ENCODE assay signal across 30 cellular contexts in genomic region chr3:159280326-159280725, GRCh38.
DNase-seq lines count a peak whose midpoint lies in the region; ATAC-seq and TF ChIP-seq lines count a peak whose summit lies in the region.
"Had no signal": no experiment of that assay in that cellular context is flagged by ENCODE, and none has a peak within 500 bp of the region (broad histone marks: within the 10 kb centered on the region; RNA-seq: fewer than 3 reads in every experiment).

No MANE protein-coding gene starts in this region.

- no peaks in the 10 kb centered on the region for H3K36me3 ChIP-seq in adipocyte (ENCODE audit: control insufficient read depth, insufficient read depth, low read length, severe bottlenecking)
- H3K36me3 ChIP-seq in heart right ventricle: no peaks in the 10 kb centered on the region
- H3K36me3 ChIP-seq in left lung: no peaks in the 10 kb centered on the region
- H3K36me3 ChIP-seq: heart left ventricle, right atrium auricular region, thoracic aorta had no signal

- no peak for ATAC-seq in heart right ventricle
- ATAC-seq in left lung: no peak
- ATAC-seq: HCT116; heart left ventricle; PC-3; Right ventricle myocardium inferior; stimulated activated naive CD8-positive, alpha-beta T cell treated with anti-CD3 and anti-CD28 coated beads, Interleukin-15, Interleukin-2, amounts not matched to agents 100 U/mL and 50 U/mL, for 24 hours had no signal

- H3K4me3 ChIP-seq in adipocyte (ENCODE audit: low read length) (peak overlapping the region; percentile 52), heart right ventricle (no peak overlapping the region), left lung (no peak overlapping the region)
- H3K4me3 ChIP-seq: dorsolateral prefrontal cortex, heart left ventricle, right atrium auricular region, thoracic aorta had no signal

- H3K9me3 ChIP-seq in adipocyte (ENCODE audit: control insufficient read depth, low read length): no peaks in the 10 kb centered on the region
- H3K9me3 ChIP-seq in heart right ventricle: no peaks in the 10 kb centered on the region
- no peaks in the 10 kb centered on the region for H3K9me3 ChIP-seq in left lung
- H3K9me3 ChIP-seq: heart left ventricle, right atrium auricular region, thoracic aorta had no signal

- H3K27me3 ChIP-seq in adipocyte (replicated peaks; ENCODE audit: control insufficient read depth, insufficient read depth, low read length) (no peaks in the 10 kb centered on the region), heart right ventricle (no peaks in the 10 kb centered on the region), left lung (no peaks in the 10 kb centered on the region)
- H3K27me3 ChIP-seq: dorsolateral prefrontal cortex, heart left ventricle, right atrium auricular region had no signal

- intact Hi-C loops in heart right ventricle (cut with DNase I): no loop called here
- intact Hi-C loops in left lung (cut with DNase I): no loop called here

- H3K4me1 ChIP-seq in adipocyte (ENCODE audit: control insufficient read depth, insufficient read depth, low read length) (peaks cover 18% of the 10 kb centered on the region), heart right ventricle (no peaks in the 10 kb centered on the region), left lung (no peaks in the 10 kb centered on the region)

- DNase-seq in NCI-H748 (lab: John Stamatoyannopoulos, UW; ENCODE audit: unreplicated experiment) (peak; percentile 3), NCI-H748 treated with DMSO at 0.1 percent for 48 hours (lab: John Stamatoyannopoulos, UW) (no peak), NCI-H2107 treated with DMSO at 0.1 percent for 48 hours (lab: John Stamatoyannopoulos, UW; ENCODE audit: unreplicated experiment) (peak; percentile 68), adipocyte (ENCODE audit: low read depth) (no peak), heart right ventricle (no peak), left lung (no peak)
- no peak for DNase-seq in stimulated activated CD4-positive, alpha-beta T cell treated with anti-CD3 and anti-CD28 coated beads, Interleukin-2, amount 100 ng/mL, for 48 hours
- DNase-seq: activated CD4-positive, alpha-beta memory T cell treated with anti-CD3 and anti-CD28 coated beads, Interleukin-2, amount 10 ng/mL, durations not matched to agents 7 days and 5 days; activated CD4-positive, CD25-positive, alpha-beta regulatory T cell treated with anti-CD3 and anti-CD28 coated beads, Interleukin-2, amount 50 U/mL, for 72 hours; activated CD8-positive, alpha-beta memory T cell treated with anti-CD3 and anti-CD28 coated beads, Interleukin-2, amount 50 U/mL, for 4 hours; activated naive CD4-positive, alpha-beta T cell treated with anti-CD3 and anti-CD28 coated beads, Interleukin-2, amount 10 ng/mL, durations not matched to agents 7 days and 5 days; CD8-positive, alpha-beta memory T cell; cerebellar nuclear complex; DMS53; dorsolateral prefrontal cortex; foreskin melanocyte; heart left ventricle; Karpas-422; naive B cell; NCI-H1694 treated with DMSO at 0.1 percent for 48 hours; NCI-H510A; PC-3; posterior cingulate gyrus; stimulated activated CD4-positive, alpha-beta T cell treated with anti-CD3 and anti-CD28 coated beads, Interleukin-1b, Interleukin-23, amount 100 ng/mL, for 48 hours; stimulated activated naive CD8-positive, alpha-beta T cell treated with anti-CD3 and anti-CD28 coated beads, Interleukin-15, Interleukin-2, amounts not matched to agents 100 U/mL and 50 U/mL, for 24 hours; T-helper 2 cell had no signal

- 65 to 67% methylated on average over 6 of the region's 6 CpGs for WGBS in heart right ventricle, 2 donors

- TF ChIP-seq CTCF in heart right ventricle (IDR thresholded peaks at IDR 0.05): no peak
- no peak for TF ChIP-seq CTCF in left lung (IDR thresholded peaks at IDR 0.05)

- H3K9ac ChIP-seq in adipocyte (ENCODE audit: low read length): peak overlapping the region; percentile 52

- no peak overlapping the region for H3K27ac ChIP-seq in heart right ventricle
- no peak overlapping the region for H3K27ac ChIP-seq in left lung
- H3K27ac ChIP-seq: heart left ventricle, right atrium auricular region, thoracic aorta had no signal

Comparison
In these comparisons a context has a peak if more than half of its experiments do, and no peak if none do; other contexts are left out.
1. DNase-seq: peak in NCI-H748 (single experiment) and NCI-H2107 treated with DMSO at 0.1 percent for 48 hours (single experiment); none in NCI-H748 treated with DMSO at 0.1 percent for 48 hours (single experiment), adipocyte (single experiment), stimulated activated CD4-positive, alpha-beta T cell treated with anti-CD3 and anti-CD28 coated beads, Interleukin-2, amount 100 ng/mL, for 48 hours (0 of 2), heart right ventricle (0 of 2) and left lung (0 of 2).